ENCODE assay signal across 13 cellular contexts in the genomic region with DNA sequence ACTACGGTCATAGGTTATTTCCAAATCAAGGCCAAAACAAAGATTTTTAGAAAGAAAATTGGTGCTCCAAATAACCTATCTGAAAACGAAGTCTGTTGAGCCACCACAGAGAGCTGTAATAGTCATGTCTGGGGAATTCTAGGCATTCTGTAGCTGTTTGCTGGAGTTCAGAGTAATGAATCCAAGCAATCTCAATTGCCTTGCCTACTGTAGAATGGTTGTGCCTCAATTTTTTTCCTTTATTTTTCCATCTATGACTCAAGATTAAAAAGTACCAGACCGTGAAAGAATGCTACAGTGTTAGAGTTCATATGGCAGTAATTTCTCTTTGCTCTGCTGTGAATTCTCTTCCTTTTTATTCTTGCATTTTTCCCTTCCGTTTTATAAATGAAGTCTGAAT.
DNase-seq lines count a peak whose midpoint lies in the region; ATAC-seq and TF ChIP-seq lines count a peak whose summit lies in the region.
"Had no signal": no experiment of that assay in that cellular context is flagged by ENCODE, and none has a peak within 500 bp of the region (broad histone marks: within the 10 kb centered on the region; RNA-seq: fewer than 3 reads in every experiment).

No MANE protein-coding gene starts in this region.

- H3K27me3 ChIP-seq in HCT116 (ENCODE audit: insufficient read depth, low read length) (no peaks in the 10 kb centered on the region), adipocyte (replicated peaks; ENCODE audit: control insufficient read depth, insufficient read depth, low read length) (no peaks in the 10 kb centered on the region), SJCRH30 (no peaks in the 10 kb centered on the region)
- H3K27me3 ChIP-seq: thyroid gland had no signal

- H3K4me3 ChIP-seq in HCT116 (replicated peaks in 1 of 2; ENCODE audit: low read depth in 1 of 2, low read length in 2 of 2) (no peak overlapping the region), adipocyte (ENCODE audit: low read length) (peak overlapping the region; percentile 38), SJCRH30 (no peak overlapping the region)
- H3K4me3 ChIP-seq: thyroid gland had no signal

- no peak overlapping the region for H3K9ac ChIP-seq in HCT116 (ENCODE audit: low read length)
- peak overlapping the region; percentile 23 for H3K9ac ChIP-seq in adipocyte (ENCODE audit: low read length)

- no peak overlapping the region for H2AFZ ChIP-seq in HCT116 (ENCODE audit: low read depth, low read length, poor library complexity, severe bottlenecking)

- DNase-seq in HCT116 (ENCODE audit: low read depth, low spot score): no peak
- DNase-seq in adipocyte (ENCODE audit: low read depth): peak; percentile 95
- peak; percentile 87 for DNase-seq in glomerular visceral epithelial cell (ENCODE audit: extremely low spot score)
- DNase-seq in smooth muscle cell of the brain vasculature (ENCODE audit: low read depth, low spot score): peak; percentile 54
- DNase-seq in GM19240 (ENCODE audit: insufficient read length, low spot score): no peak
- no peak for DNase-seq in activated gamma-delta T cell treated with Interleukin-2 at 50 U/mL for 16 hours
- DNase-seq in SJCRH30: no peak
- DNase-seq: activated T-cell treated with anti-CD3 and anti-CD28 coated beads, Interleukin-2, amount 50 U/mL, for 1 hour; DND-41; NCI-H1105; NCI-H82; thyroid gland had no signal

- peaks cover 0 to 22% of the 10 kb centered on the region in 2 experiments; a peak in 2 of 4 replicates for H3K4me1 ChIP-seq in HCT116 (ENCODE audit: control insufficient read depth in 1 of 2, insufficient read depth in 2 of 2, low read length in 2 of 2)
- H3K4me1 ChIP-seq in adipocyte (ENCODE audit: control insufficient read depth, insufficient read depth, low read length): peaks cover 12% of the 10 kb centered on the region
- H3K4me1 ChIP-seq in SJCRH30: no peaks in the 10 kb centered on the region
- H3K4me1 ChIP-seq: thyroid gland had no signal

- peaks cover 88% of the 10 kb centered on the region for H3K79me2 ChIP-seq in HCT116 (ENCODE audit: insufficient read depth, low read length)

- BruUV-seq in HCT116 (replicated peaks; lab: Mats Ljungman, UMichigan): no TSS peak

- H4K20me1 ChIP-seq in HCT116 (ENCODE audit: insufficient read depth): no peaks in the 10 kb centered on the region

- ATAC-seq in HCT116 (peak; percentile 73), HG02763 (IDR thresholded peaks at IDR 0.05; ENCODE audit: unreplicated experiment) (no peak)

- H3K36me3 ChIP-seq in HCT116 (ENCODE audit: control insufficient read depth in 1 of 2, insufficient read depth in 2 of 2, low read length in 2 of 2) (peaks cover 0 to 12% of the 10 kb centered on the region in 2 experiments; a peak in 2 of 4 replicates), adipocyte (ENCODE audit: control insufficient read depth, insufficient read depth, low read length, severe bottlenecking) (no peaks in the 10 kb centered on the region), SJCRH30 (no peaks in the 10 kb centered on the region)
- H3K36me3 ChIP-seq: thyroid gland had no signal

- H3K9me2 ChIP-seq in HCT116 (ENCODE audit: insufficient read depth): no peaks in the 10 kb centered on the region

- POLR2A ChIA-PET in HCT116 (lab: Charles Lee): no interaction called here

- no peak for TF ChIP-seq CTCF in HCT116 (IDR thresholded peaks at IDR 0.05 in 2 of 3, conservative IDR thresholded peaks at IDR 0.05 in 1 of 3; ENCODE audit: borderline replicate concordance in 1 of 3, insufficient read depth in 1 of 3, low read depth in 2 of 3, low read length in 2 of 3)

- RAD21 ChIA-PET in HCT116 (lab: Charles Lee; ENCODE audit: low non-redundant PET in 1 of 2, low total read pairs in 2 of 2, uncharacterized antibody in 2 of 2, unreplicated experiment in 2 of 2): no interaction called here

- H3K4me2 ChIP-seq in HCT116 (ENCODE audit: low read length): peak overlapping the region; percentile 21

- intact Hi-C loops in HCT116 (cut with micrococcal nuclease): no loop called here

- H3K9me3 ChIP-seq in HCT116 (ENCODE audit: control insufficient read depth in 1 of 2, insufficient read depth in 1 of 2, low read depth in 1 of 2, low read length in 2 of 2) (no peaks in the 10 kb centered on the region), adipocyte (ENCODE audit: control insufficient read depth, low read length) (no peaks in the 10 kb centered on the region), SJCRH30 (replicated peaks) (no peaks in the 10 kb centered on the region)
- H3K9me3 ChIP-seq: thyroid gland had no signal

- H3K27ac ChIP-seq in HCT116 (ENCODE audit: low read depth, low read length) (peak overlapping the region; percentile 15; the same call in 1 of the 2 replicates), SJCRH30 (no peak overlapping the region)
- H3K27ac ChIP-seq: thyroid gland had no signal

- no peak for TF ChIP-seq POLR2A in HCT116 (IDR thresholded peaks at IDR 0.05; ENCODE audit: borderline replicate concordance, extremely low read depth, insufficient read depth, insufficient read length)

- TF ChIP-seq RAD21 in HCT116 (IDR thresholded peaks at IDR 0.05; ENCODE audit: low read depth): no peak

- CTCF ChIA-PET in HCT116 (lab: Charles Lee): no interaction called here

TF ChIP-seq in HCT116, 20 proteins besides CTCF, POLR2A, EP300 and RAD21:
- TF ChIP-seq, protein P1, sequence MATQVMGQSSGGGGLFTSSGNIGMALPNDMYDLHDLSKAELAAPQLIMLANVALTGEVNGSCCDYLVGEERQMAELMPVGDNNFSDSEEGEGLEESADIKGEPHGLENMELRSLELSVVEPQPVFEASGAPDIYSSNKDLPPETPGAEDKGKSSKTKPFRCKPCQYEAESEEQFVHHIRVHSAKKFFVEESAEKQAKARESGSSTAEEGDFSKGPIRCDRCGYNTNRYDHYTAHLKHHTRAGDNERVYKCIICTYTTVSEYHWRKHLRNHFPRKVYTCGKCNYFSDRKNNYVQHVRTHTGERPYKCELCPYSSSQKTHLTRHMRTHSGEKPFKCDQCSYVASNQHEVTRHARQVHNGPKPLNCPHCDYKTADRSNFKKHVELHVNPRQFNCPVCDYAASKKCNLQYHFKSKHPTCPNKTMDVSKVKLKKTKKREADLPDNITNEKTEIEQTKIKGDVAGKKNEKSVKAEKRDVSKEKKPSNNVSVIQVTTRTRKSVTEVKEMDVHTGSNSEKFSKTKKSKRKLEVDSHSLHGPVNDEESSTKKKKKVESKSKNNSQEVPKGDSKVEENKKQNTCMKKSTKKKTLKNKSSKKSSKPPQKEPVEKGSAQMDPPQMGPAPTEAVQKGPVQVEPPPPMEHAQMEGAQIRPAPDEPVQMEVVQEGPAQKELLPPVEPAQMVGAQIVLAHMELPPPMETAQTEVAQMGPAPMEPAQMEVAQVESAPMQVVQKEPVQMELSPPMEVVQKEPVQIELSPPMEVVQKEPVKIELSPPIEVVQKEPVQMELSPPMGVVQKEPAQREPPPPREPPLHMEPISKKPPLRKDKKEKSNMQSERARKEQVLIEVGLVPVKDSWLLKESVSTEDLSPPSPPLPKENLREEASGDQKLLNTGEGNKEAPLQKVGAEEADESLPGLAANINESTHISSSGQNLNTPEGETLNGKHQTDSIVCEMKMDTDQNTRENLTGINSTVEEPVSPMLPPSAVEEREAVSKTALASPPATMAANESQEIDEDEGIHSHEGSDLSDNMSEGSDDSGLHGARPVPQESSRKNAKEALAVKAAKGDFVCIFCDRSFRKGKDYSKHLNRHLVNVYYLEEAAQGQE (IDR thresholded peaks at IDR 0.05; ENCODE audit: low read depth): no peak
- TF ChIP-seq YY1 (IDR thresholded peaks at IDR 0.05; ENCODE audit: extremely low read depth, insufficient replicate concordance, low read depth, low read length) (no peak), FOSL1 (IDR thresholded peaks at IDR 0.05; ENCODE audit: low read depth) (no peak), CBX3 (IDR thresholded peaks at IDR 0.05; ENCODE audit: low read depth) (no peak), SRF (IDR thresholded peaks at IDR 0.05; ENCODE audit: low read depth) (no peak), SP1 (IDR thresholded peaks at IDR 0.05; ENCODE audit: low read depth) (no peak), ELF1 (IDR thresholded peaks at IDR 0.05; ENCODE audit: borderline replicate concordance, low read depth) (no peak), TCF7L2 (IDR thresholded peaks at IDR 0.05; ENCODE audit: borderline replicate concordance, extremely low read depth, insufficient read depth, insufficient read length) (no peak), JUND (IDR thresholded peaks at IDR 0.05) (no peak)
- TF ChIP-seq, protein P2, sequence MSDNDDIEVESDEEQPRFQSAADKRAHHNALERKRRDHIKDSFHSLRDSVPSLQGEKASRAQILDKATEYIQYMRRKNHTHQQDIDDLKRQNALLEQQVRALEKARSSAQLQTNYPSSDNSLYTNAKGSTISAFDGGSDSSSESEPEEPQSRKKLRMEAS (IDR thresholded peaks at IDR 0.05): no peak

Comparison
In these comparisons a context has a peak if more than half of its experiments do, and no peak if none do; other contexts are left out.
1. DNase-seq: peak in adipocyte (single experiment), glomerular visceral epithelial cell (single experiment) and smooth muscle cell of the brain vasculature (single experiment); none in HCT116 (single experiment), GM19240 (single experiment), activated gamma-delta T cell treated with Interleukin-2 at 50 U/mL for 16 hours (single experiment) and SJCRH30 (0 of 2).